Comparison of ENCODE assay signal across 16 cellular contexts in genomic region chr7:22680482-22680901, GRCh38. TPM values are rescaled to one million over a fixed set of nuclear protein-coding genes. Genes with fewer than 3 reads are reported as not detected.
DNase-seq lines count a peak whose midpoint lies in the region; ATAC-seq lines count a peak whose summit lies in the region.
"Had no signal": no experiment of that assay in that cellular context is flagged by ENCODE, and none has a peak within 500 bp of the region (broad histone marks: within the 10 kb centered on the region; RNA-seq: fewer than 3 reads in every experiment).

No MANE protein-coding gene starts in this region.

- peaks cover 66% of the 10 kb centered on the region for H3K4me1 Mint-ChIP-seq in activated CD4-positive, alpha-beta T cell treated with anti-CD3 and anti-CD28 coated beads, Interleukin-2, amount 10 ng/mL, durations not matched to agents 7 days and 5 days
- peaks cover 36 to 51% (median 46%) of the 10 kb centered on the region in 4 donors for H3K4me1 Mint-ChIP-seq in CD4-positive, alpha-beta memory T cell
- H3K4me1 Mint-ChIP-seq in activated CD8-positive, alpha-beta T cell treated with anti-CD3 and anti-CD28 coated beads, Interleukin-2, amount 10 ng/mL, durations not matched to agents 7 days and 5 days (ENCODE audit: low read depth): peaks cover 68% of the 10 kb centered on the region
- H3K4me1 Mint-ChIP-seq in memory B cell: peaks cover 60% of the 10 kb centered on the region

- POLR2A ChIA-PET in activated CD4-positive, alpha-beta T cell treated with anti-CD3 and anti-CD28 coated beads, Interleukin-2, amount 10 ng/mL, durations not matched to agents 7 days and 5 days (lab: Charles Lee): no interaction called here
- POLR2A ChIA-PET in CD4-positive, alpha-beta memory T cell (lab: Charles Lee; ENCODE audit: partially characterized antibody): no interaction called here
- POLR2A ChIA-PET in activated CD8-positive, alpha-beta T cell treated with anti-CD3 and anti-CD28 coated beads, Interleukin-2, amount 10 ng/mL, durations not matched to agents 7 days and 5 days (lab: Charles Lee): interaction anchor here (0.8 kb wide), 1 partner anchor 15 kb away, joined by 3 read pairs; no protein-coding TSS in a partner anchor

- peak overlapping the region; percentile 85 for H3K27ac Mint-ChIP-seq in activated CD4-positive, alpha-beta T cell treated with anti-CD3 and anti-CD28 coated beads, Interleukin-2, amount 10 ng/mL, durations not matched to agents 7 days and 5 days
- peak overlapping the region; percentile 9 to 81 (median 27) for H3K27ac Mint-ChIP-seq in CD4-positive, alpha-beta memory T cell
- H3K27ac Mint-ChIP-seq in activated CD8-positive, alpha-beta T cell treated with anti-CD3 and anti-CD28 coated beads, Interleukin-2, amount 10 ng/mL, durations not matched to agents 7 days and 5 days: peak overlapping the region; percentile 92
- peak overlapping the region; percentile 7 for H3K27ac Mint-ChIP-seq in memory B cell
- H3K27ac Mint-ChIP-seq: CD4-positive, alpha-beta T cell had no signal

- peak overlapping the region; percentile 37 for H3K4me3 Mint-ChIP-seq in activated CD4-positive, alpha-beta T cell treated with anti-CD3 and anti-CD28 coated beads, Interleukin-2, amount 10 ng/mL, durations not matched to agents 7 days and 5 days
- peak overlapping the region in 5 of 8 donors; percentile 15 to 56 (median 28) for H3K4me3 Mint-ChIP-seq in CD4-positive, alpha-beta memory T cell
- peak overlapping the region; percentile 45 for H3K4me3 Mint-ChIP-seq in activated CD8-positive, alpha-beta T cell treated with anti-CD3 and anti-CD28 coated beads, Interleukin-2, amount 10 ng/mL, durations not matched to agents 7 days and 5 days
- H3K4me3 Mint-ChIP-seq in memory B cell: no peak overlapping the region
- H3K4me3 Mint-ChIP-seq: CD4-positive, alpha-beta T cell had no signal

- no peaks in the 10 kb centered on the region for H4K20me1 ChIP-seq in Karpas-422 (ENCODE audit: insufficient read depth, low read depth, low read length)

- CTCF ChIA-PET in activated CD4-positive, alpha-beta T cell treated with anti-CD3 and anti-CD28 coated beads, Interleukin-2, amount 10 ng/mL, durations not matched to agents 7 days and 5 days (lab: Charles Lee): no interaction called here
- CTCF ChIA-PET in CD4-positive, alpha-beta memory T cell (lab: Charles Lee; ENCODE audit: partially characterized antibody): interaction anchor here (1.3 to 1.5 kb wide), 3 partner anchors 9 to 19 kb away, joined by 3 read pairs; no protein-coding TSS in a partner anchor
- CTCF ChIA-PET in activated CD8-positive, alpha-beta T cell treated with anti-CD3 and anti-CD28 coated beads, Interleukin-2, amount 10 ng/mL, durations not matched to agents 7 days and 5 days (lab: Charles Lee): interaction anchor here (1.1 to 6.7 kb wide), 5 partner anchors 8 to 120 kb away, joined by 3 to 37 read pairs (median 4); partner anchors contain the start of gene IL6

- H3K27me3 ChIP-seq in CD4-positive, alpha-beta memory T cell (ENCODE audit: insufficient read depth, low read length): no peaks in the 10 kb centered on the region
- H3K27me3 ChIP-seq in Karpas-422 (ENCODE audit: low read length): no peaks in the 10 kb centered on the region

- H3K36me3 ChIP-seq in CD4-positive, alpha-beta memory T cell (ENCODE audit: insufficient read depth, low read length): no peaks in the 10 kb centered on the region
- H3K36me3 ChIP-seq in Karpas-422 (ENCODE audit: insufficient read depth, low read length): no peaks in the 10 kb centered on the region

- H3K9ac ChIP-seq in Karpas-422 (ENCODE audit: low read length): no peak overlapping the region

- no peaks in the 10 kb centered on the region for H3K79me2 ChIP-seq in Karpas-422 (ENCODE audit: low read length)

- ATAC-seq in activated CD8-positive, alpha-beta T cell treated with anti-CD3 and anti-CD28 coated beads, Interleukin-2, amount 10 ng/mL, durations not matched to agents 7 days and 5 days: peak; percentile 38
- no peak for ATAC-seq in memory B cell (ENCODE audit: low read depth)
- ATAC-seq: GM12878 had no signal

- H3K9me3 Mint-ChIP-seq in activated CD4-positive, alpha-beta T cell treated with anti-CD3 and anti-CD28 coated beads, Interleukin-2, amount 10 ng/mL, durations not matched to agents 7 days and 5 days: peaks cover 27% of the 10 kb centered on the region
- H3K9me3 Mint-ChIP-seq in CD4-positive, alpha-beta memory T cell: peaks cover 0 to 2% (median 0%) of the 10 kb centered on the region in 8 donors
- no peaks in the 10 kb centered on the region for H3K9me3 Mint-ChIP-seq in activated CD8-positive, alpha-beta T cell treated with anti-CD3 and anti-CD28 coated beads, Interleukin-2, amount 10 ng/mL, durations not matched to agents 7 days and 5 days (ENCODE audit: insufficient read depth)
- H3K9me3 Mint-ChIP-seq in memory B cell: peaks cover 4% of the 10 kb centered on the region
- H3K9me3 Mint-ChIP-seq: CD4-positive, alpha-beta T cell had no signal

- intact Hi-C loops in CD4-positive, alpha-beta memory T cell (cut with micrococcal nuclease): no loop called here

- H2AFZ ChIP-seq in Karpas-422 (ENCODE audit: low read length): no peak overlapping the region

- no peaks in the 10 kb centered on the region for H3K9me3 ChIP-seq in CD4-positive, alpha-beta memory T cell (ENCODE audit: control insufficient read depth in 1 of 2, low read length in 2 of 2)
- H3K9me3 ChIP-seq in Karpas-422 (ENCODE audit: low read length): no peaks in the 10 kb centered on the region

- H3K27me3 Mint-ChIP-seq in activated CD4-positive, alpha-beta T cell treated with anti-CD3 and anti-CD28 coated beads, Interleukin-2, amount 10 ng/mL, durations not matched to agents 7 days and 5 days: peaks cover 25% of the 10 kb centered on the region
- no peaks in the 10 kb centered on the region for H3K27me3 Mint-ChIP-seq in CD4-positive, alpha-beta memory T cell
- H3K27me3 Mint-ChIP-seq in activated CD8-positive, alpha-beta T cell treated with anti-CD3 and anti-CD28 coated beads, Interleukin-2, amount 10 ng/mL, durations not matched to agents 7 days and 5 days (ENCODE audit: low read depth): peaks cover 19% of the 10 kb centered on the region
- no peaks in the 10 kb centered on the region for H3K27me3 Mint-ChIP-seq in memory B cell
- H3K27me3 Mint-ChIP-seq: CD4-positive, alpha-beta T cell had no signal

- DNase-seq in activated CD4-positive, alpha-beta T cell treated with anti-CD3 and anti-CD28 coated beads, Interleukin-2, amount 10 ng/mL, durations not matched to agents 7 days and 5 days: no peak
- no peak for DNase-seq in activated CD4-positive, alpha-beta T cell treated with anti-CD3 and anti-CD28 coated beads, Interleukin-2, amount 50 U/mL, for 4 hours
- no peak for DNase-seq in CD4-positive, alpha-beta memory T cell
- peak; percentile 35 for DNase-seq in activated CD8-positive, alpha-beta T cell treated with anti-CD3 and anti-CD28 coated beads, Interleukin-2, amount 10 ng/mL, durations not matched to agents 7 days and 5 days
- DNase-seq in memory B cell (ENCODE audit: low spot score in 2 of 2) (no peak), MV-4-11 (lab: John Stamatoyannopoulos, UW) (no peak), Karpas-422 (no peak), NCI-H2029 treated with DMSO at 0.1 percent for 48 hours (lab: John Stamatoyannopoulos, UW) (no peak)
- DNase-seq: CD4-positive, alpha-beta T cell; EL; NCI-H1105 treated with DMSO at 0.1 percent for 48 hours; NCI-H1694 treated with DMSO at 0.1 percent for 48 hours; NCI-H226; RPMI8226; SHP77 treated with DMSO at 0.1 percent for 48 hours had no signal

- H3K4me3 ChIP-seq in CD4-positive, alpha-beta memory T cell (ENCODE audit: low read length in 2 of 2): no peak overlapping the region
- H3K4me3 ChIP-seq in Karpas-422 (ENCODE audit: low read length): no peak overlapping the region
- H3K4me3 ChIP-seq: GM12878 had no signal

- peaks cover 56% of the 10 kb centered on the region for H3K4me1 ChIP-seq in CD4-positive, alpha-beta memory T cell (ENCODE audit: insufficient read depth, low read length)
- H3K4me1 ChIP-seq in Karpas-422 (ENCODE audit: low read length): peaks cover 5% of the 10 kb centered on the region

- no peaks in the 10 kb centered on the region for H3K9me2 ChIP-seq in Karpas-422 (replicated peaks; ENCODE audit: insufficient read depth, low read length)

- no peak overlapping the region for H3K27ac ChIP-seq in CD4-positive, alpha-beta memory T cell (ENCODE audit: low read depth, low read length)
- H3K27ac ChIP-seq in Karpas-422 (ENCODE audit: low read length): no peak overlapping the region

- peaks cover 38% of the 10 kb centered on the region for H3K36me3 Mint-ChIP-seq in activated CD4-positive, alpha-beta T cell treated with anti-CD3 and anti-CD28 coated beads, Interleukin-2, amount 10 ng/mL, durations not matched to agents 7 days and 5 days (ENCODE audit: low read depth)
- no peaks in the 10 kb centered on the region for H3K36me3 Mint-ChIP-seq in CD4-positive, alpha-beta memory T cell
- H3K36me3 Mint-ChIP-seq in activated CD8-positive, alpha-beta T cell treated with anti-CD3 and anti-CD28 coated beads, Interleukin-2, amount 10 ng/mL, durations not matched to agents 7 days and 5 days (ENCODE audit: low read depth): peaks cover 29% of the 10 kb centered on the region
- peaks cover 3% of the 10 kb centered on the region for H3K36me3 Mint-ChIP-seq in memory B cell

- H3K4me2 ChIP-seq in Karpas-422 (ENCODE audit: low read depth, low read length, poor library complexity, severe bottlenecking): no peak overlapping the region

RNA-seq across cellular contexts. Expression of gene IL6, which starts 46.5 kb away (rescaled TPM):
- total RNA-seq in activated CD4-positive, alpha-beta T cell treated with anti-CD3 and anti-CD28 coated beads, Interleukin-2, amount 10 ng/mL, durations not matched to agents 7 days and 5 days: under 1 TPM; 0.67 to 0.92 TPM
- total RNA-seq in CD4-positive, alpha-beta memory T cell: not detected
- not detected for polyA plus RNA-seq in CD4-positive, alpha-beta memory T cell
- under 1 TPM in 1 of 2 experiments, not detected in 1; 0.65 TPM for total RNA-seq in activated CD8-positive, alpha-beta T cell treated with anti-CD3 and anti-CD28 coated beads, Interleukin-2, amount 10 ng/mL, durations not matched to agents 7 days and 5 days
- 0.25 TPM in 1 of 2 replicates, not detected in the other for total RNA-seq in Karpas-422 (2014; rRNA removed; shearing (Covaris generic); ENCODE audit: low replicate concordance)
- total RNA-seq: CD4-positive, alpha-beta T cell; GM12878 had no signal
- polyA plus RNA-seq: GM12878 had no signal

Comparison
In these comparisons a context has a peak if more than half of its experiments do, and no peak if none do; other contexts are left out.
1. H3K27ac Mint-ChIP-seq: peak in every context shown above with its lines; median percentile 92 in activated CD8-positive, alpha-beta T cell treated with anti-CD3 and anti-CD28 coated beads, Interleukin-2, amount 10 ng/mL, durations not matched to agents 7 days and 5 days; 85 in activated CD4-positive, alpha-beta T cell treated with anti-CD3 and anti-CD28 coated beads, Interleukin-2, amount 10 ng/mL, durations not matched to agents 7 days and 5 days; 27 in CD4-positive, alpha-beta memory T cell; 7 in memory B cell.